24 cellular contexts compared by ENCODE assay signal in genomic region chr5:110431603-110432002, GRCh38.
"Had no signal": no experiment of that assay in that cellular context is flagged by ENCODE, and none has a peak within 500 bp of the region (broad histone marks: within the 10 kb centered on the region; RNA-seq: fewer than 3 reads in every experiment).

No MANE protein-coding gene starts in this region.

- H3K36me3 ChIP-seq: colonic mucosa, esophagus muscularis mucosa, esophagus squamous epithelium, gastrocnemius medialis, gastroesophageal sphincter, heart left ventricle, heart right ventricle had no signal

- H3K9me3 ChIP-seq: colonic mucosa, esophagus squamous epithelium, gastrocnemius medialis had no signal

- ATAC-seq: effector memory CD8-positive, alpha-beta T cell; esophagus mucosa; foreskin keratinocyte; gastrocnemius medialis; gastroesophageal sphincter; heart left ventricle; heart right ventricle had no signal

- DNase-seq: colonic mucosa; cortex of kidney; dermis blood vessel endothelial cell; dorsolateral prefrontal cortex; effector CD4-positive, alpha-beta T cell; effector CD8-positive, alpha-beta T cell; effector memory CD4-positive, alpha-beta T cell; effector memory CD8-positive, alpha-beta T cell; endodermal cell; erythroblast; esophagus squamous epithelium; foreskin fibroblast; foreskin keratinocyte; foreskin melanocyte; gastrocnemius medialis; glutamatergic neuron; head of caudate nucleus; heart left ventricle; heart right ventricle had no signal

- H3K4me3 ChIP-seq: colonic mucosa, coronary artery, dorsolateral prefrontal cortex, esophagus muscularis mucosa, esophagus squamous epithelium, gastrocnemius medialis, gastroesophageal sphincter, heart left ventricle, heart right ventricle had no signal

- H3K4me1 ChIP-seq: colonic mucosa, esophagus muscularis mucosa, esophagus squamous epithelium, foreskin keratinocyte, gastrocnemius medialis, gastroesophageal sphincter, heart left ventricle, heart right ventricle had no signal

- H3K27ac ChIP-seq: colonic mucosa, coronary artery, dorsolateral prefrontal cortex, epithelial cell of prostate, esophagus muscularis mucosa, esophagus squamous epithelium, foreskin keratinocyte, gastrocnemius medialis, gastroesophageal sphincter, heart left ventricle, heart right ventricle had no signal

- H3K27me3 ChIP-seq: colonic mucosa, dorsolateral prefrontal cortex, esophagus muscularis mucosa, esophagus squamous epithelium, gastrocnemius medialis, gastroesophageal sphincter, heart left ventricle, heart right ventricle had no signal
